Comparison of ENCODE assay signal across 5 cellular contexts in genomic region chr10:46573884-46574283, GRCh38. TPM values are rescaled to one million over a fixed set of nuclear protein-coding genes. Genes with fewer than 3 reads are reported as not detected.
"Had no signal": no experiment of that assay in that cellular context is flagged by ENCODE, and none has a peak within 500 bp of the region (broad histone marks: within the 10 kb centered on the region; RNA-seq: fewer than 3 reads in every experiment).

No MANE protein-coding gene starts in this region.

RNA-seq across cellular contexts. Expression of gene SYT15, which starts 5.0 kb away (rescaled TPM):
- total RNA-seq: H7, HT-29 had no signal

RNA-seq across cellular contexts. Expression of gene GPRIN2, which starts 17.4 kb away (rescaled TPM):
- total RNA-seq: GM23248, HepG2 had no signal
- polyA plus RNA-seq: GM23248, HepG2, IgD-negative memory B cell had no signal
